8 cellular contexts compared by ENCODE assay signal in genomic region chr10:1109795-1110673, GRCh38. TPM values are rescaled to one million over a fixed set of nuclear protein-coding genes. Genes with fewer than 3 reads are reported as not detected.
DNase-seq lines count a peak whose midpoint lies in the region; ATAC-seq and TF ChIP-seq lines count a peak whose summit lies in the region.

No MANE protein-coding gene starts in this region.

- peaks cover 62% of the 10 kb centered on the region for H3K36me3 Mint-ChIP-seq in effector memory CD8-positive, alpha-beta T cell (ENCODE audit: insufficient read depth)

- intact Hi-C loops in mucosa of descending colon (cut with DNase I, micrococcal nuclease): no loop called here

- peaks cover 12% of the 10 kb centered on the region for H3K4me1 ChIP-seq in mucosa of descending colon (ENCODE audit: low read depth)

- H3K9me3 Mint-ChIP-seq in effector memory CD8-positive, alpha-beta T cell: no peaks in the 10 kb centered on the region

- H3K9me3 ChIP-seq in mucosa of descending colon: no peaks in the 10 kb centered on the region

- peaks cover 3% of the 10 kb centered on the region for H3K36me3 ChIP-seq in mucosa of descending colon (ENCODE audit: low read depth)

- no peaks in the 10 kb centered on the region for H3K27me3 Mint-ChIP-seq in effector memory CD8-positive, alpha-beta T cell

- ATAC-seq in HG02642 (IDR thresholded peaks at IDR 0.05; ENCODE audit: poor library complexity, unreplicated experiment): peak; percentile 70
- ATAC-seq in effector memory CD8-positive, alpha-beta T cell (replicated peaks): peak; percentile 92
- peak; percentile 92 for ATAC-seq in mucosa of descending colon

- peaks cover 29 to 44% of the 10 kb centered on the region in 2 donors for H3K4me1 Mint-ChIP-seq in effector memory CD8-positive, alpha-beta T cell (ENCODE audit: low read depth in 2 of 2)

- DNase-seq in NCI-H82 (lab: John Stamatoyannopoulos, UW): peak; percentile 32
- DNase-seq in NCI-H82 treated with DMSO at 0.1 percent for 48 hours (lab: John Stamatoyannopoulos, UW; ENCODE audit: unreplicated experiment): no peak
- DNase-seq in NCI-H1694 (lab: John Stamatoyannopoulos, UW): peak; percentile 51
- peak; percentile 74 to 75 for DNase-seq in activated CD4-positive, alpha-beta T cell treated with anti-CD3 and anti-CD28 coated beads, Interleukin-2, amount 50 U/mL, for 4 hours
- DNase-seq in effector memory CD8-positive, alpha-beta T cell: peak; percentile 63 to 73 (median 68)
- peak; percentile 81 to 86 (median 84) for DNase-seq in mucosa of descending colon
- DNase-seq in stimulated activated CD8-positive, alpha-beta memory T cell treated with anti-CD3 and anti-CD28 coated beads, Interleukin-7, amount 100 ng/mL, for 24 hours (ENCODE audit: low read depth): peak; percentile 62

- peak; percentile 73 for TF ChIP-seq CTCF in mucosa of descending colon (IDR thresholded peaks at IDR 0.05)

- H3K27ac Mint-ChIP-seq in effector memory CD8-positive, alpha-beta T cell: peak overlapping the region; percentile 70 to 87

- no peak overlapping the region for H3K4me3 ChIP-seq in mucosa of descending colon

- peak overlapping the region; percentile 68 to 72 for H3K4me3 Mint-ChIP-seq in effector memory CD8-positive, alpha-beta T cell

RNA-seq across cellular contexts. Expression of gene WDR37, which starts 53.8 kb away (rescaled TPM):
- 10 to 100 TPM; 18.3 to 24.1 (median 20.8) TPM for total RNA-seq in mucosa of descending colon
